ENCODE assay signal across 23 cellular contexts in genomic region chr9:42388846-42389245, GRCh38.
DNase-seq lines count a peak whose midpoint lies in the region; ATAC-seq, FAIRE-seq and TF ChIP-seq lines count a peak whose summit lies in the region.
"Had no signal": no experiment of that assay in that cellular context is flagged by ENCODE, and none has a peak within 500 bp of the region (broad histone marks: within the 10 kb centered on the region; RNA-seq: fewer than 3 reads in every experiment).

No MANE protein-coding gene starts in this region.

- no peaks in the 10 kb centered on the region for H3K4me1 ChIP-seq in SK-N-SH (ENCODE audit: control insufficient read depth in 1 of 2, insufficient read depth in 2 of 2, low read depth in 1 of 2, low read length in 1 of 2)
- H3K4me1 ChIP-seq in aorta (ENCODE audit: control insufficient read depth in 1 of 2, insufficient read depth in 2 of 2, low read length in 2 of 2): peaks cover 0 to 3% of the 10 kb centered on the region in 2 donors
- H3K4me1 ChIP-seq: SJCRH30 had no signal

- TF ChIP-seq RAD21 in SK-N-SH (IDR thresholded peaks at IDR 0.05; ENCODE audit: low read length): no peak

- ATAC-seq in SK-N-SH treated with all-trans-retinoic acid at 6 μM for 48 hours (0 out of 3 replicates have a peak, but pooled peaks have one; percentile 22), aorta (ENCODE audit: low FRiP score) (peak; percentile 37), HG03469 (IDR thresholded peaks at IDR 0.05; ENCODE audit: unreplicated experiment) (no peak)

- H3K9me3 ChIP-seq in SK-N-SH: no peaks in the 10 kb centered on the region
- H3K9me3 ChIP-seq in aorta (ENCODE audit: control insufficient read depth, low read length): no peaks in the 10 kb centered on the region
- H3K9me3 ChIP-seq: SJCRH30 had no signal

- TF ChIP-seq CTCF in SK-N-SH (IDR thresholded peaks at IDR 0.05): no peak

- no peak for DNase-seq in SK-N-SH
- DNase-seq in HTR-8/SVneo (ENCODE audit: insufficient read length, low spot score): peak; percentile 2
- DNase-seq in iPS-NIHi7 (ENCODE audit: extremely low spot score): peak; percentile 29
- DNase-seq in aorta: no peak
- DNase-seq in stimulated activated CD4-positive, alpha-beta T cell treated with anti-CD3 and anti-CD28 coated beads, Interleukin-4, amount 100 ng/mL, for 4 hours: no peak
- DNase-seq in H4 (ENCODE audit: low spot score): no peak
- DNase-seq: C1 segment of cervical spinal cord; DMS153; EL; HFFc6; KG1; NCI-H1092 treated with DMSO at 0.1 percent for 48 hours; NCI-H1694; NCI-H2107; NCI-H69; NK-92 treated with Interleukin-12 subunit alpha and Interleukin-12 subunit beta, amount 100 ng/mL, for 24 hours; SJCRH30 had no signal

- FAIRE-seq in HTR-8/SVneo (lab: Jason Lieb, UNC): no peak
- FAIRE-seq: GM18507 had no signal

- intact Hi-C loops in aorta (cut with DNase I): no loop called here

- no peak for TF ChIP-seq EP300 in SK-N-SH (IDR thresholded peaks at IDR 0.05; ENCODE audit: borderline replicate concordance in 1 of 2, low read depth in 1 of 2, low read length in 1 of 2)

- H3K27ac ChIP-seq in SK-N-SH (ENCODE audit: low read depth in 2 of 2, low read length in 1 of 2) (no peak overlapping the region), aorta (ENCODE audit: low read depth in 1 of 2, low read length in 2 of 2) (no peak overlapping the region)
- H3K27ac ChIP-seq: 22Rv1, HL-60, RWPE1, SJCRH30 had no signal

- no peak overlapping the region for H3K4me3 ChIP-seq in SK-N-SH (ENCODE audit: low read depth in 2 of 2, low read length in 1 of 2)
- H3K4me3 ChIP-seq in aorta (ENCODE audit: low read length in 2 of 2): no peak overlapping the region
- H3K4me3 ChIP-seq: SJCRH30 had no signal

- 21% methylated on average over 6 of the region's 6 CpGs for WGBS in SK-N-SH (ENCODE audit: low lambda C conversion rate)
- WGBS in aorta, 2 donors: 77 to 78% methylated on average over 6 of the region's 6 CpGs

- POLR2A ChIA-PET in SK-N-SH (lab: Yijun Ruan, JAX): no interaction called here

- H3K4me2 ChIP-seq in SK-N-SH: no peak overlapping the region

- H3K9me2 ChIP-seq in SK-N-SH: no peaks in the 10 kb centered on the region

- H3F3A ChIP-seq in SK-N-SH (replicated peaks; ENCODE audit: insufficient read depth): no peaks in the 10 kb centered on the region

- H3K27me3 ChIP-seq in SK-N-SH (ENCODE audit: insufficient read depth): peaks cover 30% of the 10 kb centered on the region; the same call in 1 of the 2 replicates
- no peaks in the 10 kb centered on the region for H3K27me3 ChIP-seq in aorta (ENCODE audit: control insufficient read depth in 1 of 2, insufficient read depth in 2 of 2, low read length in 1 of 2)

- CTCF ChIA-PET in SK-N-SH (lab: Yijun Ruan, JAX): no interaction called here

- H3K79me2 ChIP-seq in SK-N-SH (ENCODE audit: insufficient read depth): no peaks in the 10 kb centered on the region

- no peak overlapping the region for H3K9ac ChIP-seq in SK-N-SH

- H4K20me1 ChIP-seq in SK-N-SH (ENCODE audit: insufficient read depth): no peaks in the 10 kb centered on the region

- no peak overlapping the region for H2AFZ ChIP-seq in SK-N-SH (ENCODE audit: low read depth)

- H3K36me3 ChIP-seq in SK-N-SH (replicated peaks in 1 of 2; ENCODE audit: control insufficient read depth in 1 of 2, insufficient read depth in 2 of 2, low read length in 1 of 2) (no peaks in the 10 kb centered on the region), aorta (ENCODE audit: control insufficient read depth in 1 of 2, insufficient read depth in 2 of 2, low read length in 1 of 2) (no peaks in the 10 kb centered on the region)
- H3K36me3 ChIP-seq: SJCRH30 had no signal

TF ChIP-seq in SK-N-SH treated with all-trans-retinoic acid at 6 μM for 48 hours, 23 proteins besides CTCF, POLR2A, EP300 and RAD21:
- TF ChIP-seq GLIS3 (CRISPR knock-in tag; IDR thresholded peaks at IDR 0.05): no peak

TF ChIP-seq in SK-N-SH, 30 proteins besides CTCF, POLR2A, EP300 and RAD21:
- no peak for TF ChIP-seq ZBTB33 (IDR thresholded peaks at IDR 0.05; ENCODE audit: borderline replicate concordance, low read depth)
- no peak for TF ChIP-seq PBX3 (IDR thresholded peaks at IDR 0.05)
- TF ChIP-seq POLR2AphosphoS5 (IDR thresholded peaks at IDR 0.05; ENCODE audit: low read depth, low read length): no peak
- TF ChIP-seq SMC3 (IDR thresholded peaks at IDR 0.05; ENCODE audit: low read depth, low read length): no peak
- no peak for TF ChIP-seq ELF1 (IDR thresholded peaks at IDR 0.05)
- no peak for TF ChIP-seq SIN3A (IDR thresholded peaks at IDR 0.05; ENCODE audit: borderline replicate concordance, low read depth, low read length)
- TF ChIP-seq FOXJ3 (CRISPR knock-in tag; IDR thresholded peaks at IDR 0.05): no peak
- no peak for TF ChIP-seq GATA2 (CRISPR knock-in tag; IDR thresholded peaks at IDR 0.05)
- no peak for TF ChIP-seq GABPA (IDR thresholded peaks at IDR 0.05; ENCODE audit: low read depth)
- TF ChIP-seq, protein P1, sequence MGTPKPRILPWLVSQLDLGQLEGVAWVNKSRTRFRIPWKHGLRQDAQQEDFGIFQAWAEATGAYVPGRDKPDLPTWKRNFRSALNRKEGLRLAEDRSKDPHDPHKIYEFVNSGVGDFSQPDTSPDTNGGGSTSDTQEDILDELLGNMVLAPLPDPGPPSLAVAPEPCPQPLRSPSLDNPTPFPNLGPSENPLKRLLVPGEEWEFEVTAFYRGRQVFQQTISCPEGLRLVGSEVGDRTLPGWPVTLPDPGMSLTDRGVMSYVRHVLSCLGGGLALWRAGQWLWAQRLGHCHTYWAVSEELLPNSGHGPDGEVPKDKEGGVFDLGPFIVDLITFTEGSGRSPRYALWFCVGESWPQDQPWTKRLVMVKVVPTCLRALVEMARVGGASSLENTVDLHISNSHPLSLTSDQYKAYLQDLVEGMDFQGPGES (IDR thresholded peaks at IDR 0.05; ENCODE audit: low read depth, low read length): no peak
- TF ChIP-seq FOSL2 (IDR thresholded peaks at IDR 0.05; ENCODE audit: borderline replicate concordance, low read depth): no peak
- TF ChIP-seq, protein P2, sequence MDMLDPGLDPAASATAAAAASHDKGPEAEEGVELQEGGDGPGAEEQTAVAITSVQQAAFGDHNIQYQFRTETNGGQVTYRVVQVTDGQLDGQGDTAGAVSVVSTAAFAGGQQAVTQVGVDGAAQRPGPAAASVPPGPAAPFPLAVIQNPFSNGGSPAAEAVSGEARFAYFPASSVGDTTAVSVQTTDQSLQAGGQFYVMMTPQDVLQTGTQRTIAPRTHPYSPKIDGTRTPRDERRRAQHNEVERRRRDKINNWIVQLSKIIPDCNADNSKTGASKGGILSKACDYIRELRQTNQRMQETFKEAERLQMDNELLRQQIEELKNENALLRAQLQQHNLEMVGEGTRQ (IDR thresholded peaks at IDR 0.05; ENCODE audit: borderline replicate concordance, low read depth, low read length): no peak
- TF ChIP-seq, protein P3, sequence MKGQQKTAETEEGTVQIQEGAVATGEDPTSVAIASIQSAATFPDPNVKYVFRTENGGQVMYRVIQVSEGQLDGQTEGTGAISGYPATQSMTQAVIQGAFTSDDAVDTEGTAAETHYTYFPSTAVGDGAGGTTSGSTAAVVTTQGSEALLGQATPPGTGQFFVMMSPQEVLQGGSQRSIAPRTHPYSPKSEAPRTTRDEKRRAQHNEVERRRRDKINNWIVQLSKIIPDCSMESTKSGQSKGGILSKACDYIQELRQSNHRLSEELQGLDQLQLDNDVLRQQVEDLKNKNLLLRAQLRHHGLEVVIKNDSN (IDR thresholded peaks at IDR 0.05; ENCODE audit: borderline replicate concordance, low read depth): no peak

Comparison
In these comparisons a context has a peak if more than half of its experiments do, and no peak if none do; other contexts are left out.
1. DNase-seq: peak in HTR-8/SVneo (single experiment) and iPS-NIHi7 (single experiment); none in SK-N-SH (single experiment), aorta (0 of 2), stimulated activated CD4-positive, alpha-beta T cell treated with anti-CD3 and anti-CD28 coated beads, Interleukin-4, amount 100 ng/mL, for 4 hours (0 of 2) and H4 (single experiment).